In the genomic region with DNA sequence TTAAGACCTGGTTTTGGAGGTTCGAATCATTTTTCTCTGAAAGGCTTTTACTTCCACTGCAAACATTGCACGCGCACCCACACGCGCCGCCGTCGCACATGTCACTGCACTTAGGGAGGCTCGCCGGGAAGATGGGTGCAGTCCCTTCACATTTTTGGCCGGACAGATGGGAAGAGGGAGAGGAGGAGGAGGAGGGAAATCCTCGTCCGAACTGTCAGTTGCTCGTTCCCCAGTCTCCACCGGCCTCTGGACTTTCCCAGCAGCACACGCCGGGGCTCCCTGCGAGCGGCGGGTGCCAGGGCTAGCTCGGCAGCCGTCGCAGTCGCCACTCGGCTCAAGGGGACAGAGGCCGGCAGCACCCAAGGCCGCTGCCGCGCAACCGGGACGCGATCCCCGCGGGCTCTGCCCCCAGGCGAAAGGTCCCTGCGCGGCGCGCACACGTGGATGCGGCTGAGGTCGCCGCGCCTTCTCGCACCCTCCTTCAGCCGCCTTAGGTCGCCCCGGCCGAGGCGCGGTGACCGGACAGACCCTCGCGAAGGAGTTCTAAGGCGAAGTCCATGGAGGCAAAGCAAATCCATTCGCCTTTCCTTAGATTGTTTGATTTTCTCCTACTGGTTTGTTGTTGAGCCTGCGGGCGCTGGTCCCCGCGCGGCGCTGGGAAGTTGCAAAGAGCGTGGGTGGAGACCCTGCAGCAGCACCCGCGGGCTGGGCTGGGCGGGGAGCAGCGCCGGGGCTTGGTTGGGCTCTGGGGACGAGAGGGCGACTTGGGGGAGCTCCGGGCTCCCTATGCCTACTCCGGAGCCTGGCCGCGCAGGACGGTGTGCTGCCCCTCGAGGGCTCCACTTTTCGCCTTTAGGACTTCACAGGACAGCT, we compare ENCODE assay signal across 8 cellular contexts. TPM values are rescaled to one million over a fixed set of nuclear protein-coding genes. Genes with fewer than 3 reads are reported as not detected.
DNase-seq lines count a peak whose midpoint lies in the region; ATAC-seq and TF ChIP-seq lines count a peak whose summit lies in the region.

No MANE protein-coding gene starts in this region.

- H3K27ac ChIP-seq in A673 (ENCODE audit: low read depth, low read length, poor library complexity, severe bottlenecking), result no peak overlapping the region

- no peaks in the 10 kb centered on the region for H3K9me3 ChIP-seq in A673 (ENCODE audit: low read depth, low read length, poor library complexity, severe bottlenecking)
- H3K9me3 ChIP-seq in adipocyte (ENCODE audit: control insufficient read depth, low read length), result no peaks in the 10 kb centered on the region

- CTCF ChIA-PET in A673 (lab: Charles Lee), result no interaction called here

- DNase-seq in A673 (ENCODE audit: low spot score) (peak; percentile 48), RKO (ENCODE audit: low spot score) (peak; percentile 28), adipocyte (ENCODE audit: low read depth) (peak; percentile 44), iPS-NIHi7 (ENCODE audit: extremely low spot score) (peak; percentile 18), HPDE6-E6E7 (ENCODE audit: extremely low spot score) (no peak)
- peak; percentile 40 for DNase-seq in stimulated activated CD4-positive, alpha-beta T cell treated with anti-CD3 and anti-CD28 coated beads, Interleukin-2, amount 100 ng/mL, for 4 hours (ENCODE audit: low read depth)

- peak; percentile 13 for ATAC-seq in GM18868 (IDR thresholded peaks at IDR 0.05; ENCODE audit: unreplicated experiment)
- peak; percentile 0 for ATAC-seq in HG03103 (IDR thresholded peaks at IDR 0.05; ENCODE audit: low read depth, unreplicated experiment)

- POLR2A ChIA-PET in A673 (lab: Charles Lee; ENCODE audit: low non-redundant PET), result interaction anchor here (0.6 kb wide), 1 partner anchor 531 kb away, joined by 3 read pairs; no protein-coding TSS in a partner anchor

- no peak overlapping the region for H3K9ac ChIP-seq in adipocyte (ENCODE audit: low read length)

- peak overlapping the region; percentile 57 for H3K4me3 ChIP-seq in A673 (ENCODE audit: low read depth, low read length, poor library complexity, severe bottlenecking)
- H3K4me3 ChIP-seq in adipocyte (ENCODE audit: low read length), result peak overlapping the region; percentile 83

- H3K27me3 ChIP-seq in A673 (replicated peaks; ENCODE audit: insufficient read depth, low read depth, low read length, poor library complexity), result no peaks in the 10 kb centered on the region
- peaks cover 16% of the 10 kb centered on the region for H3K27me3 ChIP-seq in adipocyte (replicated peaks; ENCODE audit: control insufficient read depth, insufficient read depth, low read length)

- TF ChIP-seq CTCF in A673 (conservative IDR thresholded peaks at IDR 0.05; ENCODE audit: low read depth, low read length), result no peak

- BruUV-seq in A673 (replicated peaks; lab: Mats Ljungman, UMichigan), result no TSS peak

- intact Hi-C loops in A673 (cut with micrococcal nuclease; ENCODE audit: unreplicated experiment), result no loop called here

- H3K4me1 ChIP-seq in A673 (ENCODE audit: insufficient read depth, low read length, poor library complexity, severe bottlenecking) (no peaks in the 10 kb centered on the region), adipocyte (ENCODE audit: control insufficient read depth, insufficient read depth, low read length) (peaks cover 36% of the 10 kb centered on the region)

- H3K36me3 ChIP-seq in A673 (ENCODE audit: insufficient read depth, low read length, poor library complexity, severe bottlenecking), result peaks cover 3% of the 10 kb centered on the region
- H3K36me3 ChIP-seq in adipocyte (ENCODE audit: control insufficient read depth, insufficient read depth, low read length, severe bottlenecking), result no peaks in the 10 kb centered on the region

RNA-seq across cellular contexts. Expression of a gene that starts 1.2 kb away (rescaled TPM):
- total RNA-seq in A673 (2021), result 8.3 and 9.0 TPM in 2 replicates
